In genomic region chr18:23648456-23648855, GRCh38 we compare ENCODE assay signal across 1 cellular context.
TF ChIP-seq lines count a peak whose summit lies in the region.

No MANE protein-coding gene starts in this region.

TF ChIP-seq in endothelial cell of umbilical vein, 7 proteins besides CTCF, POLR2A, EP300 and RAD21:
- TF ChIP-seq FOS (IDR thresholded peaks at IDR 0.05; ENCODE audit: borderline replicate concordance, insufficient read depth, low read length) (no peak), MAX (IDR thresholded peaks at IDR 0.05; ENCODE audit: insufficient read depth, insufficient read length) (no peak), MYC (IDR thresholded peaks at IDR 0.05; ENCODE audit: low read depth, low read length) (no peak), EZH2 (IDR thresholded peaks at IDR 0.05; ENCODE audit: borderline replicate concordance, low read depth, low read length, severe bottlenecking) (no peak), JUN (IDR thresholded peaks at IDR 0.05; ENCODE audit: borderline replicate concordance, insufficient read depth, insufficient read length, low read depth) (no peak), GATA2 (IDR thresholded peaks at IDR 0.05; ENCODE audit: insufficient read depth, insufficient read length, low read depth, low read length) (no peak), POLR2AphosphoS5 (IDR thresholded peaks at IDR 0.05; ENCODE audit: insufficient read depth, low read depth, low read length) (no peak)
